ENCODE assay signal across 1 cellular context in genomic region chr7:55423277-55423711, GRCh38.
TF ChIP-seq lines count a peak whose summit lies in the region.

No MANE protein-coding gene starts in this region.

TF ChIP-seq in IMR-90, 13 proteins besides CTCF, POLR2A, EP300 and RAD21:
- peak; percentile 48; the same call in 1 of the 2 replicates for TF ChIP-seq BHLHE40 (IDR thresholded peaks at IDR 0.05; ENCODE audit: low read depth, low read length)
- no peak for TF ChIP-seq RCOR1 (IDR thresholded peaks at IDR 0.05; ENCODE audit: insufficient replicate concordance, low read length)
